Comparison of ENCODE assay signal across 28 cellular contexts in the genomic region with DNA sequence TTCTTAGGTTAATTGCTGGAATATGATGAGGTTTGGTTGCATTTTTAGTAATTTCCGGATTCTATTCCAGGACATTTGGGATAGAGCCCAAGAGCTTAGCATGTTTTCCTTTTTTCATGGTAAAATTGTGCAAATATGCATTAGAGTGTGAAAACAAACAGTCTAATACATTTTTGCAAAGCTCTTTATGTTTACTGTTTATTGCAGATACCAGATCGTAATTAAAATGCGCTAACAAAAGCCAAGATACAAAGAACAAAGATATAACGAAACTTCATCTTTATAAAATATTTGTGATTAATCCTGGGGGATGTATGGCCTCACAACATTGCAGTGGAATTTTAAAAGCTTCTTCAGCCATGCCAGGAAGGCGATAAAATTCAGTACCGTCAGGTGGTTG.
"Had no signal": no experiment of that assay in that cellular context is flagged by ENCODE, and none has a peak within 500 bp of the region (broad histone marks: within the 10 kb centered on the region; RNA-seq: fewer than 3 reads in every experiment).

No MANE protein-coding gene starts in this region.

- H3K4me1 ChIP-seq: neural progenitor cell, testis, thyroid gland, transverse colon, upper lobe of left lung, vagina had no signal

- H3K9me3 Mint-ChIP-seq: natural killer cell; nephron progenitor cell; neural progenitor cell; stimulated activated naive B cell treated with anti-CD40 and anti-IgM and Interleukin-4, amounts not matched to agents 10 μg/mL and 1 μg/mL and 100 μg/mL, for 72 hours had no signal

- ATAC-seq: left lobe of liver; lower lobe of right lung; natural killer cell; sciatic nerve; stimulated activated naive B cell treated with anti-CD40 and anti-IgM and Interleukin-4, amounts not matched to agents 10 μg/mL and 1 μg/mL and 100 μg/mL, for 72 hours; stimulated activated naive CD8-positive, alpha-beta T cell treated with anti-CD3 and anti-CD28 coated beads, Interleukin-15, Interleukin-2, amounts not matched to agents 100 U/mL and 50 U/mL, for 24 hours had no signal

- DNase-seq: islet precursor cell; lower lobe of right lung; mammary epithelial cell; midbrain; natural killer cell; nephron progenitor cell; occipital lobe; ovary; stimulated activated CD4-positive, alpha-beta T cell treated with anti-CD3 and anti-CD28 coated beads, Interleukin-12 subunit alpha, Interleukin-12 subunit beta, amount 100 ng/mL, for 4 hours; stimulated activated CD4-positive, alpha-beta T cell treated with anti-CD3 and anti-CD28 coated beads, Interleukin-15, amount 100 ng/mL, for 24 hours; stimulated activated CD4-positive, alpha-beta T cell treated with anti-CD3 and anti-CD28 coated beads, Interleukin-2, amount 100 ng/mL, for 24 hours; stimulated activated CD4-positive, alpha-beta T cell treated with anti-CD3 and anti-CD28 coated beads, Interleukin-4, amount 100 ng/mL, for 1 hour; stimulated activated naive B cell treated with anti-CD40 and anti-IgM and Interleukin-4, amounts not matched to agents 10 μg/mL and 1 μg/mL and 100 μg/mL, for 72 hours; stimulated activated naive CD8-positive, alpha-beta T cell treated with anti-CD3 and anti-CD28 coated beads, Interleukin-15, Interleukin-2, amounts not matched to agents 100 U/mL and 50 U/mL, for 24 hours; stomach; testis; thyroid gland; transverse colon; upper lobe of left lung had no signal

- H3K4me2 ChIP-seq: hepatocyte, neural progenitor cell had no signal

- H3K4me3 ChIP-seq: hepatocyte, lower lobe of right lung, neural progenitor cell, ovary, skin epidermis, stomach, testis, thyroid gland, transverse colon, upper lobe of left lung, vagina had no signal

- H3K27me3 Mint-ChIP-seq: progenitor cell of endocrine pancreas; stimulated activated naive B cell treated with anti-CD40 and anti-IgM and Interleukin-4, amounts not matched to agents 10 μg/mL and 1 μg/mL and 100 μg/mL, for 72 hours had no signal

- H3K4me1 Mint-ChIP-seq: natural killer cell; nephron progenitor cell; neural progenitor cell; stimulated activated naive B cell treated with anti-CD40 and anti-IgM and Interleukin-4, amounts not matched to agents 10 μg/mL and 1 μg/mL and 100 μg/mL, for 72 hours had no signal

- H3K4me3 Mint-ChIP-seq: natural killer cell; nephron progenitor cell; neural progenitor cell; stimulated activated naive B cell treated with anti-CD40 and anti-IgM and Interleukin-4, amounts not matched to agents 10 μg/mL and 1 μg/mL and 100 μg/mL, for 72 hours had no signal

- H3K36me3 ChIP-seq: lower lobe of right lung, neural progenitor cell, neutrophil, ovary, right atrium auricular region, stomach, thyroid gland, transverse colon, upper lobe of left lung, vagina had no signal

- H2AFZ ChIP-seq: hepatocyte, neural progenitor cell had no signal

- H3K27me3 ChIP-seq: neural progenitor cell, neutrophil, ovary, right atrium auricular region, testis, thyroid gland, transverse colon, upper lobe of left lung, vagina had no signal

- H3K36me3 Mint-ChIP-seq: natural killer cell; neural progenitor cell; stimulated activated naive B cell treated with anti-CD40 and anti-IgM and Interleukin-4, amounts not matched to agents 10 μg/mL and 1 μg/mL and 100 μg/mL, for 72 hours had no signal

- H3K79me2 ChIP-seq: hepatocyte had no signal

- H3K9me3 ChIP-seq: lower lobe of right lung, neutrophil, ovary, right atrium auricular region, stomach, testis, thyroid gland, transverse colon, upper lobe of left lung, vagina had no signal

- H3K27ac Mint-ChIP-seq: natural killer cell; nephron progenitor cell; neural progenitor cell; progenitor cell of endocrine pancreas; stimulated activated naive B cell treated with anti-CD40 and anti-IgM and Interleukin-4, amounts not matched to agents 10 μg/mL and 1 μg/mL and 100 μg/mL, for 72 hours had no signal

- H3K27ac ChIP-seq: hepatocyte, lower lobe of right lung, neural progenitor cell, neutrophil, ovary, right atrium auricular region, skin epidermis, stomach, testis, thyroid gland, transverse colon, upper lobe of left lung, vagina had no signal
